In the genomic region with DNA sequence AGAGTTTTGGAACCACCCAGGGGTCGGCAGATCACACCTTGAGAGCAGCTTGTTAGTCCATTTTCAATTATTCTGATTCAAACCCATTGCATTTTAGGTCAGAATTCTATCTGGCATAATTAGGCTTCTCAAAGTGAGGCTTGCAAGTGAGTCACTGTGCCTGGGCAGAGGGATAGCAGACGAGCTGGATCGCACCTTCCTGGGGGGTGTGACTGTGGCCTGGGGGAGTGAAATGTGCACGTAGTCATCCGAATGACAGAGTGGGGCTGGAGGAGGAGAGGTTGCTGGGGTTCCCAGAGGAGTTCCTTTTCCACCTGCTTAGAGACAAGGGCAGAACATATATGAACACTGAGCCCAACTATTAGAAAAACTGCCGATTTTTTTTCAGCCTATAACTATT, we compare ENCODE assay signal across 17 cellular contexts. TPM values are rescaled to one million over a fixed set of nuclear protein-coding genes. Genes with fewer than 3 reads are reported as not detected.
DNase-seq lines count a peak whose midpoint lies in the region; FAIRE-seq and TF ChIP-seq lines count a peak whose summit lies in the region.
"Had no signal": no experiment of that assay in that cellular context is flagged by ENCODE, and none has a peak within 500 bp of the region (broad histone marks: within the 10 kb centered on the region; RNA-seq: fewer than 3 reads in every experiment).

No MANE protein-coding gene starts in this region.

- H2AFZ ChIP-seq in endothelial cell of umbilical vein (ENCODE audit: low read depth, low read length) = no peak overlapping the region
- H2AFZ ChIP-seq: GM23338 had no signal

- TF ChIP-seq CTCF in VCaP (conservative IDR thresholded peaks at IDR 0.05) (no peak), endothelial cell of umbilical vein (IDR thresholded peaks at IDR 0.05; ENCODE audit: extremely low read depth in 1 of 2, insufficient read depth in 1 of 2, low read depth in 1 of 2, low read length in 2 of 2) (no peak), osteocyte (IDR thresholded peaks at IDR 0.05) (no peak), Caco-2 (IDR thresholded peaks at IDR 0.05; ENCODE audit: insufficient read depth in 1 of 2, low read depth in 1 of 2, low read length in 1 of 2, severe bottlenecking in 1 of 2, unreplicated experiment in 1 of 2) (no peak)

- H3K27me3 Mint-ChIP-seq in osteocyte (ENCODE audit: unreplicated experiment) (no peaks in the 10 kb centered on the region), Caco-2 (ENCODE audit: insufficient read depth, unreplicated experiment) (no peaks in the 10 kb centered on the region)
- H3K27me3 Mint-ChIP-seq: CD4-positive, alpha-beta memory T cell had no signal

- TSS peak; percentile 17 for BruUV-seq in endothelial cell of umbilical vein (replicated peaks; lab: Mats Ljungman, UMichigan)
- no TSS peak for BruUV-seq in Caco-2 (replicated peaks; lab: Mats Ljungman, UMichigan)

- no peak overlapping the region for H3K4me3 Mint-ChIP-seq in osteocyte (ENCODE audit: unreplicated experiment)
- H3K4me3 Mint-ChIP-seq in Caco-2 (ENCODE audit: unreplicated experiment) = no peak overlapping the region
- H3K4me3 Mint-ChIP-seq: CD4-positive, alpha-beta memory T cell; GM23338; H9 had no signal

- H3K36me3 Mint-ChIP-seq in osteocyte (ENCODE audit: unreplicated experiment) (peaks cover 58% of the 10 kb centered on the region), Caco-2 (ENCODE audit: insufficient read depth, unreplicated experiment) (peaks cover 38% of the 10 kb centered on the region)

- CTCF ChIA-PET in endothelial cell of umbilical vein (lab: Charles Lee) (interaction anchor here (0.9 to 1.6 kb wide), 3 partner anchors 9 to 63 kb away, joined by 3 to 6 read pairs (median 3); no protein-coding TSS in a partner anchor), Caco-2 (lab: Charles Lee) (no interaction called here)

- peaks cover 18% of the 10 kb centered on the region in 2 experiments for H3K36me3 ChIP-seq in endothelial cell of umbilical vein (ENCODE audit: control insufficient read depth in 2 of 2, extremely low read depth in 1 of 2, insufficient read depth in 2 of 2, low read length in 2 of 2)
- peaks cover 2% of the 10 kb centered on the region; the same call in 1 of the 2 replicates for H3K36me3 ChIP-seq in Caco-2 (ENCODE audit: control insufficient read depth, insufficient read depth, low read length)

- H3K9me1 ChIP-seq in endothelial cell of umbilical vein (replicated peaks; ENCODE audit: control insufficient read depth, extremely low read depth, insufficient read depth, low read length) = no peaks in the 10 kb centered on the region

- H3K9me3 ChIP-seq in endothelial cell of umbilical vein (replicated peaks; ENCODE audit: control insufficient read depth, insufficient read depth, low read length) (no peaks in the 10 kb centered on the region), Caco-2 (no peaks in the 10 kb centered on the region)

- intact Hi-C loops in endothelial cell of umbilical vein (cut with micrococcal nuclease) = no loop called here
- intact Hi-C loops in Caco-2 (cut with micrococcal nuclease; ENCODE audit: unreplicated experiment) = no loop called here

- H3K27ac ChIP-seq in VCaP (peak overlapping the region; percentile 43), endothelial cell of umbilical vein (ENCODE audit: insufficient read depth, low read depth, low read length) (no peak overlapping the region)

- H3K27me3 ChIP-seq in endothelial cell of umbilical vein (ENCODE audit: control insufficient read depth in 2 of 2, insufficient read depth in 2 of 2, low read length in 2 of 2) = no peaks in the 10 kb centered on the region
- no peaks in the 10 kb centered on the region for H3K27me3 ChIP-seq in Caco-2 (replicated peaks; ENCODE audit: control insufficient read depth, insufficient read depth, low read length)

- no peak overlapping the region for H3K27ac Mint-ChIP-seq in osteocyte (ENCODE audit: unreplicated experiment)
- no peak overlapping the region for H3K27ac Mint-ChIP-seq in Caco-2 (ENCODE audit: unreplicated experiment)
- H3K27ac Mint-ChIP-seq: GM23338 had no signal

- no peak for TF ChIP-seq POLR2A in endothelial cell of umbilical vein (IDR thresholded peaks at IDR 0.05; ENCODE audit: low read depth, low read length)

- H3K4me1 ChIP-seq in endothelial cell of umbilical vein (ENCODE audit: control insufficient read depth, extremely low read depth, insufficient read depth, low read length) = no peaks in the 10 kb centered on the region
- no peaks in the 10 kb centered on the region for H3K4me1 ChIP-seq in Caco-2

- H3K4me2 ChIP-seq in endothelial cell of umbilical vein (ENCODE audit: insufficient read depth, low read length) = no peak overlapping the region
- H3K4me2 ChIP-seq: GM23338 had no signal

- FAIRE-seq in endothelial cell of umbilical vein (lab: Jason Lieb, UNC) = no peak
- FAIRE-seq: GM12878 had no signal

- H3K9me3 Mint-ChIP-seq in osteocyte (ENCODE audit: unreplicated experiment) (no peaks in the 10 kb centered on the region), Caco-2 (ENCODE audit: unreplicated experiment) (no peaks in the 10 kb centered on the region)
- H3K9me3 Mint-ChIP-seq: CD4-positive, alpha-beta memory T cell; GM23338; H9 had no signal

- H3K4me1 Mint-ChIP-seq in osteocyte (ENCODE audit: unreplicated experiment) (no peaks in the 10 kb centered on the region), Caco-2 (ENCODE audit: low read depth, unreplicated experiment) (no peaks in the 10 kb centered on the region)
- H3K4me1 Mint-ChIP-seq: GM23338, H9 had no signal

- POLR2A ChIA-PET in endothelial cell of umbilical vein (lab: Charles Lee) (no interaction called here), Caco-2 (lab: Charles Lee) (no interaction called here)

- no peak overlapping the region for H3K4me3 ChIP-seq in endothelial cell of umbilical vein (replicated peaks in 1 of 3; ENCODE audit: insufficient read depth in 1 of 3, low read depth in 1 of 3, low read length in 3 of 3)
- no peak overlapping the region for H3K4me3 ChIP-seq in Caco-2 (ENCODE audit: low read depth, low read length)
- H3K4me3 ChIP-seq: GM12878, GM23338 had no signal

- no peaks in the 10 kb centered on the region for H4K20me1 ChIP-seq in endothelial cell of umbilical vein (replicated peaks; ENCODE audit: control insufficient read depth, extremely low read depth, insufficient read depth, low read length)

- dilution Hi-C loops in endothelial cell of umbilical vein (cut with MboI; ENCODE audit: extremely low pct_ligation_motif_present, low sequenced_read_pairs) = no loop called here

- H3K79me2 ChIP-seq in endothelial cell of umbilical vein (ENCODE audit: control insufficient read depth, insufficient read depth, low read length) = no peaks in the 10 kb centered on the region

- no peak overlapping the region for H3K9ac ChIP-seq in endothelial cell of umbilical vein (replicated peaks; ENCODE audit: extremely low read depth, insufficient read depth, low read length)

- DNase-seq in endothelial cell of umbilical vein (ENCODE audit: low read depth, low spot score) (no peak), osteocyte (ENCODE audit: extremely low spot score, unreplicated experiment) (peak; percentile 73), Caco-2 (no peak), GM19238 (ENCODE audit: insufficient read length, low spot score) (no peak)
- DNase-seq in stimulated activated CD4-positive, alpha-beta T cell treated with anti-CD3 and anti-CD28 coated beads, Interleukin-2, amount 100 ng/mL, for 24 hours = no peak
- DNase-seq: C1 segment of cervical spinal cord; CD4-positive, alpha-beta memory T cell; COR-L47; DMS153; DND-41; EL; GDM1; H9 had no signal

TF ChIP-seq in endothelial cell of umbilical vein, 7 proteins besides CTCF, POLR2A, EP300 and RAD21 (continues in another document):
- TF ChIP-seq, protein P1, sequence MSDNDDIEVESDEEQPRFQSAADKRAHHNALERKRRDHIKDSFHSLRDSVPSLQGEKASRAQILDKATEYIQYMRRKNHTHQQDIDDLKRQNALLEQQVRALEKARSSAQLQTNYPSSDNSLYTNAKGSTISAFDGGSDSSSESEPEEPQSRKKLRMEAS (IDR thresholded peaks at IDR 0.05; ENCODE audit: insufficient read depth, insufficient read length) = no peak
- TF ChIP-seq JUN (IDR thresholded peaks at IDR 0.05; ENCODE audit: borderline replicate concordance, insufficient read depth, insufficient read length, low read depth) (no peak), EZH2 (IDR thresholded peaks at IDR 0.05; ENCODE audit: borderline replicate concordance, low read depth, low read length, severe bottlenecking) (no peak)

RNA-seq across cellular contexts. Expression of gene SPACA9, which starts 31.7 kb away (rescaled TPM):
- 3.6 and 4.7 TPM in 2 replicates for total RNA-seq in endothelial cell of umbilical vein
- polyA plus RNA-seq in endothelial cell of umbilical vein = 2.6 and 3.3 TPM in 2 replicates
- polyA plus RNA-seq in endothelial cell of umbilical vein (2011; cell fraction: cytosol; rRNA removed) = 2.8 and 3.0 TPM in 2 replicates
- polyA plus RNA-seq in endothelial cell of umbilical vein (2011; cell fraction: nucleus; rRNA removed) = 1.3 and 1.9 TPM in 2 replicates
- polyA plus RNA-seq in endothelial cell of umbilical vein (2012) = 1.8 and 5.5 TPM in 2 replicates
- 1.4 and 2.1 TPM in 2 replicates for polyA minus RNA-seq in endothelial cell of umbilical vein
- 4.5 TPM for polyA minus RNA-seq in endothelial cell of umbilical vein (2011; cell fraction: cytosol; rRNA and poly(A)+ RNA removed)
- 0.34 TPM in 1 of 2 replicates, not detected in the other for polyA minus RNA-seq in endothelial cell of umbilical vein (2011; cell fraction: nucleus; rRNA and poly(A)+ RNA removed)
- total RNA-seq in osteocyte = 6.7 and 7.5 TPM in 2 replicates
- 0.64 and 0.74 TPM in 2 replicates for total RNA-seq in Caco-2 (2022)

RNA-seq across cellular contexts. Expression of gene AK8, which starts 32.3 kb away (rescaled TPM):
- total RNA-seq in endothelial cell of umbilical vein (0.32 TPM in 1 of 2 replicates, not detected in the other), osteocyte (0.91 and 2.1 TPM in 2 replicates), Caco-2 (2022) (0.88 and 1.0 TPM in 2 replicates)
- polyA plus RNA-seq in endothelial cell of umbilical vein = 0.05 and 0.06 TPM in 2 replicates
- 0.05 and 0.07 TPM in 2 replicates for polyA plus RNA-seq in endothelial cell of umbilical vein (2011; cell fraction: cytosol; rRNA removed)
- polyA plus RNA-seq in endothelial cell of umbilical vein (2011; cell fraction: nucleus; rRNA removed) = 0.07 and 0.08 TPM in 2 replicates
- polyA plus RNA-seq in endothelial cell of umbilical vein (2012) = 0.22 and 0.24 TPM in 2 replicates
- not detected in 2 replicates for polyA minus RNA-seq in endothelial cell of umbilical vein
- polyA minus RNA-seq in endothelial cell of umbilical vein (2011; cell fraction: cytosol; rRNA and poly(A)+ RNA removed) = not detected
- 0.24 TPM in 1 of 2 replicates, not detected in the other for polyA minus RNA-seq in endothelial cell of umbilical vein (2011; cell fraction: nucleus; rRNA and poly(A)+ RNA removed)
- total RNA-seq: A673, GM12878 had no signal
- polyA plus RNA-seq: CD4-positive, alpha-beta memory T cell had no signal

RNA-seq across cellular contexts. Expression of gene TSC1, which starts 34.0 kb away (rescaled TPM):
- total RNA-seq in endothelial cell of umbilical vein = 47.6 and 51.2 TPM in 2 replicates
- polyA plus RNA-seq in endothelial cell of umbilical vein = 43.9 and 45.3 TPM in 2 replicates
- polyA plus RNA-seq in endothelial cell of umbilical vein (2011; cell fraction: cytosol; rRNA removed) = 18.6 and 19.7 TPM in 2 replicates
- polyA plus RNA-seq in endothelial cell of umbilical vein (2011; cell fraction: nucleus; rRNA removed) = 250 and 252 TPM in 2 replicates
- polyA plus RNA-seq in endothelial cell of umbilical vein (2012) = 24.0 and 24.2 TPM in 2 replicates
- polyA minus RNA-seq in endothelial cell of umbilical vein = 182 and 191 TPM in 2 replicates
- 35.4 TPM for polyA minus RNA-seq in endothelial cell of umbilical vein (2011; cell fraction: cytosol; rRNA and poly(A)+ RNA removed)
- polyA minus RNA-seq in endothelial cell of umbilical vein (2011; cell fraction: nucleus; rRNA and poly(A)+ RNA removed) = 170 and 256 TPM in 2 replicates
- 50.8 and 59.1 TPM in 2 replicates for total RNA-seq in osteocyte
- 52.8 and 53.5 TPM in 2 replicates for total RNA-seq in Caco-2 (2022)
